Comparison of ENCODE assay signal across 14 cellular contexts in genomic region chr20:37356961-37357371, GRCh38. TPM values are rescaled to one million over a fixed set of nuclear protein-coding genes. Genes with fewer than 3 reads are reported as not detected.
DNase-seq lines count a peak whose midpoint lies in the region; ATAC-seq, FAIRE-seq and TF ChIP-seq lines count a peak whose summit lies in the region.
"Had no signal": no experiment of that assay in that cellular context is flagged by ENCODE, and none has a peak within 500 bp of the region (broad histone marks: within the 10 kb centered on the region; RNA-seq: fewer than 3 reads in every experiment).

No MANE protein-coding gene starts in this region.

- WGBS in IMR-90 (ENCODE audit: extremely low coverage in 2 of 2, insufficient read length in 1 of 2), 2 experiments: no CpG with 5 or more reads among the region's 11 CpGs
- WGBS in K562 (ENCODE audit: insufficient coverage, low coverage, missing lambda C conversion rate): 40% methylated on average over 11 of the region's 11 CpGs
- WGBS in HepG2 (ENCODE audit: low lambda C conversion rate): 96% methylated on average over 11 of the region's 11 CpGs

- peaks cover 37 to 93% of the 10 kb centered on the region in 2 experiments for H3K79me1 ChIP-seq in IMR-90 (ENCODE audit: low read depth in 1 of 2, low read length in 2 of 2)

- no peak overlapping the region for H3K4me3 ChIP-seq in IMR-90 (ENCODE audit: insufficient read depth, low read depth, low read length)
- H3K4me3 ChIP-seq in K562: no peak overlapping the region
- H3K4me3 ChIP-seq in HepG2 (replicated peaks in 1 of 3; ENCODE audit: insufficient read depth in 1 of 3, low read depth in 2 of 3, low read length in 3 of 3): no peak overlapping the region

- TF ChIP-seq RAD21 in IMR-90 (IDR thresholded peaks at IDR 0.05; ENCODE audit: low read length) (no peak), K562 (CRISPR knock-in tag; conservative IDR thresholded peaks at IDR 0.05 in 1 of 2, IDR thresholded peaks at IDR 0.05 in 1 of 2) (no peak), HepG2 (CRISPR knock-in tag; IDR thresholded peaks at IDR 0.05) (no peak)

- ATAC-seq in IMR-90 (ENCODE audit: low read depth) (no peak), K562 (peak; percentile 14; the same call in 1 of the 3 replicates), HepG2 (no peak)
- no peak for ATAC-seq in stimulated activated memory B cell treated with anti-CD40 and anti-IgM and Interleukin-4, amounts not matched to agents 10 μg/mL and 1 μg/mL and 100 μg/mL, for 72 hours

- TF ChIP-seq POLR2A in IMR-90 (IDR thresholded peaks at IDR 0.05; ENCODE audit: low read depth, low read length) (no peak), K562 (conservative IDR thresholded peaks at IDR 0.05) (no peak), HepG2 (IDR thresholded peaks at IDR 0.05; ENCODE audit: insufficient read depth in 1 of 2, low read depth in 2 of 2, low read length in 2 of 2) (no peak)

- peaks cover 86% of the 10 kb centered on the region for H4K20me1 ChIP-seq in IMR-90 (ENCODE audit: insufficient read depth, low read length)
- 0 out of 2 replicates have a peak, but pooled peaks cover 6% of the 10 kb centered on the region for H4K20me1 ChIP-seq in K562 (replicated peaks; ENCODE audit: control insufficient read depth, insufficient read depth, low read length)
- peaks cover 97% of the 10 kb centered on the region for H4K20me1 ChIP-seq in HepG2 (ENCODE audit: insufficient read depth, low read length)

- no peak overlapping the region for H2AFZ ChIP-seq in IMR-90 (replicated peaks; ENCODE audit: low read length, poor library complexity)
- H2AFZ ChIP-seq in K562 (ENCODE audit: low read depth, low read length): no peak overlapping the region
- H2AFZ ChIP-seq in HepG2 (ENCODE audit: low read length): no peak overlapping the region

- H2BK15ac ChIP-seq in IMR-90 (ENCODE audit: low read depth, low read length): no peak overlapping the region

- H2BK120ac ChIP-seq in IMR-90 (ENCODE audit: low read depth, low read length): no peak overlapping the region

- H3K36me3 ChIP-seq in IMR-90 (ENCODE audit: control insufficient read depth, insufficient read depth, low read length) (peaks cover 7% of the 10 kb centered on the region), K562 (ENCODE audit: control insufficient read depth, insufficient read depth, low read length) (no peaks in the 10 kb centered on the region), HepG2 (replicated peaks in 1 of 2; ENCODE audit: control insufficient read depth in 1 of 2, insufficient read depth in 2 of 2, low read length in 2 of 2) (peaks cover 37 to 78% of the 10 kb centered on the region in 2 experiments)

- no peak overlapping the region for H2BK20ac ChIP-seq in IMR-90 (ENCODE audit: low read depth, low read length)

- in situ Hi-C loops in IMR-90 (cut with MboI; ENCODE audit: low sequenced_read_pairs) (no loop called here), K562 (cut with MboI) (no loop called here), HepG2 (cut with HindIII; ENCODE audit: extremely low pct_ligation_motif_present, low pct_unique_long_range_greater_than_20kb) (no loop called here)

- no peak overlapping the region for H3K18ac ChIP-seq in IMR-90 (ENCODE audit: low read depth, low read length)

- H3K36me3 Mint-ChIP-seq in stimulated activated memory B cell treated with anti-CD40 and anti-IgM and Interleukin-4, amounts not matched to agents 10 μg/mL and 1 μg/mL and 100 μg/mL, for 72 hours: peaks cover 44% of the 10 kb centered on the region
- H3K36me3 Mint-ChIP-seq: activated CD4-positive, alpha-beta memory T cell treated with anti-CD3 and anti-CD28 coated beads for 36 hours had no signal

- POLR2A ChIA-PET in IMR-90 (lab: Charles Lee; ENCODE audit: unreplicated experiment) (no interaction called here), K562 (lab: Yijun Ruan, JAX) (no interaction called here), HepG2 (lab: Yijun Ruan, JAX) (interaction anchor here (1.2 kb wide), 2 partner anchors 12 to 73 kb away, joined by 3 to 6 read pairs; no protein-coding TSS in a partner anchor)

- TF ChIP-seq EP300 in K562 (IDR thresholded peaks at IDR 0.05; ENCODE audit: low read length): no peak
- no peak for TF ChIP-seq EP300 in HepG2 (IDR thresholded peaks at IDR 0.05; ENCODE audit: low read depth in 2 of 2, low read length in 2 of 2)
- TF ChIP-seq EP300 in HepG2 (CRISPR knock-in tag; IDR thresholded peaks at IDR 0.05; ENCODE audit: borderline replicate concordance): no peak

- peaks cover 22% of the 10 kb centered on the region for H3K9me1 ChIP-seq in IMR-90 (ENCODE audit: insufficient read depth, low read length)
- H3K9me1 ChIP-seq in K562 (ENCODE audit: control insufficient read depth, insufficient read depth, low read length): no peaks in the 10 kb centered on the region

- no peak overlapping the region for H3K56ac ChIP-seq in IMR-90 (ENCODE audit: extremely low read depth, insufficient read depth, low read length)

- H3K27ac Mint-ChIP-seq in stimulated activated memory B cell treated with anti-CD40 and anti-IgM and Interleukin-4, amounts not matched to agents 10 μg/mL and 1 μg/mL and 100 μg/mL, for 72 hours: peak overlapping the region; percentile 57
- H3K27ac Mint-ChIP-seq: activated CD4-positive, alpha-beta memory T cell treated with anti-CD3 and anti-CD28 coated beads for 36 hours had no signal

- DNase-seq in IMR-90: no peak
- DNase-seq in K562 (ENCODE audit: extremely low read depth in 1 of 4, low spot score in 3 of 4): no peak
- DNase-seq in HepG2 (ENCODE audit: low spot score): no peak
- no peak for DNase-seq in ecto neural progenitor cell (ENCODE audit: low spot score)
- DNase-seq in SIG-M5 treated with dmso at 0.1 percent for 504 hours (lab: John Stamatoyannopoulos, UW; ENCODE audit: unreplicated experiment): no peak
- DNase-seq in NCI-H187 treated with DMSO at 0.1 percent for 48 hours (lab: John Stamatoyannopoulos, UW): no peak
- no peak for DNase-seq in stimulated activated CD4-positive, alpha-beta T cell treated with anti-CD3 and anti-CD28 coated beads, Interleukin-1b, Interleukin-23, amount 100 ng/mL, for 48 hours
- DNase-seq: activated CD4-positive, alpha-beta memory T cell treated with anti-CD3 and anti-CD28 coated beads for 36 hours; NCI-H146; stimulated activated CD4-positive, alpha-beta T cell treated with anti-CD3 and anti-CD28 coated beads, Interleukin-2, amount 100 ng/mL, for 48 hours; stimulated activated naive CD4-positive, alpha-beta T cell treated with Interleukin-2 at 50 U/mL for 16 hours; T-helper 9 cell had no signal

- H3K27me3 Mint-ChIP-seq in stimulated activated memory B cell treated with anti-CD40 and anti-IgM and Interleukin-4, amounts not matched to agents 10 μg/mL and 1 μg/mL and 100 μg/mL, for 72 hours: no peaks in the 10 kb centered on the region
- H3K27me3 Mint-ChIP-seq: activated CD4-positive, alpha-beta memory T cell treated with anti-CD3 and anti-CD28 coated beads for 36 hours had no signal

- H4K91ac ChIP-seq in IMR-90 (ENCODE audit: insufficient read depth, low read depth, low read length): no peak overlapping the region

- no peak overlapping the region for H4K5ac ChIP-seq in IMR-90 (ENCODE audit: low read depth, low read length)

- no peak overlapping the region for H2BK5ac ChIP-seq in IMR-90 (ENCODE audit: low read depth, low read length, poor library complexity, severe bottlenecking)

- H3K4ac ChIP-seq in IMR-90 (ENCODE audit: low read depth, low read length): no peak overlapping the region

- no peak overlapping the region for H3K9ac ChIP-seq in IMR-90 (ENCODE audit: low read depth, low read length)
- H3K9ac ChIP-seq in K562 (ENCODE audit: insufficient read depth in 1 of 2, low read depth in 2 of 2, low read length in 2 of 2): peak overlapping the region in 1 of 2 experiments; percentile 50; a peak in 2 of 4 replicates
- H3K9ac ChIP-seq in HepG2 (ENCODE audit: insufficient read depth, low read depth, low read length): no peak overlapping the region

- H3K9me3 ChIP-seq in IMR-90 (ENCODE audit: control insufficient read depth, insufficient read depth, low read length) (no peaks in the 10 kb centered on the region), K562 (replicated peaks; ENCODE audit: control insufficient read depth, insufficient read depth, low read depth, low read length) (no peaks in the 10 kb centered on the region), HepG2 (ENCODE audit: low read length) (no peaks in the 10 kb centered on the region)

- dilution Hi-C loops in IMR-90 (cut with HindIII; ENCODE audit: low sequenced_read_pairs, unreplicated experiment): no loop called here

- BruUV-seq in IMR-90 (replicated peaks; lab: Mats Ljungman, UMichigan) (no TSS peak), K562 (replicated peaks; lab: Mats Ljungman, UMichigan) (no TSS peak), HepG2 (replicated peaks; lab: Mats Ljungman, UMichigan) (no TSS peak)

- TF ChIP-seq CTCF in IMR-90 (conservative IDR thresholded peaks at IDR 0.05; ENCODE audit: low read depth, low read length) (no peak), K562 (IDR thresholded peaks at IDR 0.05 in 2 of 3, conservative IDR thresholded peaks at IDR 0.05 in 1 of 3; ENCODE audit: insufficient read depth in 2 of 3, low read depth in 1 of 3, low read length in 3 of 3) (no peak), HepG2 (CRISPR knock-in tag; IDR thresholded peaks at IDR 0.05) (no peak)

- H3K4me1 ChIP-seq in IMR-90 (ENCODE audit: control insufficient read depth, insufficient read depth, low read length): peaks cover 5% of the 10 kb centered on the region
- H3K4me1 ChIP-seq in K562 (replicated peaks in 1 of 2; ENCODE audit: control insufficient read depth in 2 of 2, insufficient read depth in 2 of 2, low read length in 2 of 2): peaks cover 0 to 23% of the 10 kb centered on the region in 2 experiments; a peak in 2 of 5 replicates
- H3K4me1 ChIP-seq in HepG2 (ENCODE audit: insufficient read depth, low read length): peaks cover 14% of the 10 kb centered on the region

- H2AK9ac ChIP-seq in IMR-90 (replicated peaks; ENCODE audit: low read depth, low read length, poor library complexity): peak overlapping the region; percentile 25

- H3K79me2 ChIP-seq in K562 (ENCODE audit: control insufficient read depth, insufficient read depth, low read length): no peaks in the 10 kb centered on the region
- peaks cover 93% of the 10 kb centered on the region for H3K79me2 ChIP-seq in HepG2 (ENCODE audit: insufficient read depth, low read length)

- no peak overlapping the region for H3K4me2 ChIP-seq in IMR-90 (ENCODE audit: low read depth, low read length)
- H3K4me2 ChIP-seq in K562 (ENCODE audit: insufficient read depth, low read length): no peak overlapping the region
- no peak overlapping the region for H3K4me2 ChIP-seq in HepG2 (ENCODE audit: low read depth, low read length)

- intact Hi-C loops in IMR-90 (cut with micrococcal nuclease) (no loop called here), K562 (cut with micrococcal nuclease) (no loop called here), HepG2 (cut with micrococcal nuclease; ENCODE audit: unreplicated experiment) (no loop called here)

- CTCF ChIA-PET in IMR-90 (lab: Yijun Ruan, JAX): no interaction called here
- CTCF ChIA-PET in K562 (lab: Yijun Ruan, JAX; ENCODE audit: low intra/inter-chr PET ratio): no interaction called here
- CTCF ChIA-PET in HepG2 (lab: Yijun Ruan, JAX; ENCODE audit: low intra/inter-chr PET ratio, low total read pairs): no interaction called here

- H3K27ac ChIP-seq in IMR-90 (ENCODE audit: insufficient read depth, low read length) (no peak overlapping the region), K562 (ENCODE audit: extremely low read depth, low read depth, low read length) (no peak overlapping the region), HepG2 (ENCODE audit: extremely low read length, insufficient read depth, low read length) (no peak overlapping the region)
- H3K27ac ChIP-seq: C4-2B had no signal

- H3K27me3 ChIP-seq in IMR-90 (ENCODE audit: control insufficient read depth, insufficient read depth, low read length) (no peaks in the 10 kb centered on the region), K562 (ENCODE audit: control insufficient read depth in 2 of 2, insufficient read depth in 2 of 2, low read length in 2 of 2) (no peaks in the 10 kb centered on the region), HepG2 (ENCODE audit: control insufficient read depth in 1 of 2, insufficient read depth in 2 of 2, low read length in 2 of 2) (no peaks in the 10 kb centered on the region)

- H3K9me3 Mint-ChIP-seq in stimulated activated memory B cell treated with anti-CD40 and anti-IgM and Interleukin-4, amounts not matched to agents 10 μg/mL and 1 μg/mL and 100 μg/mL, for 72 hours: no peaks in the 10 kb centered on the region
- H3K9me3 Mint-ChIP-seq: activated CD4-positive, alpha-beta memory T cell treated with anti-CD3 and anti-CD28 coated beads for 36 hours had no signal

- no peak overlapping the region for H4K8ac ChIP-seq in IMR-90 (ENCODE audit: low read depth in 2 of 2, low read length in 2 of 2)

- H3K14ac ChIP-seq in IMR-90 (replicated peaks; ENCODE audit: low read depth, low read length): no peak overlapping the region

- H3K4me3 Mint-ChIP-seq in stimulated activated memory B cell treated with anti-CD40 and anti-IgM and Interleukin-4, amounts not matched to agents 10 μg/mL and 1 μg/mL and 100 μg/mL, for 72 hours: no peak overlapping the region
- H3K4me3 Mint-ChIP-seq: activated CD4-positive, alpha-beta memory T cell treated with anti-CD3 and anti-CD28 coated beads for 36 hours had no signal

- FAIRE-seq in K562 (lab: Jason Lieb, UNC) (no peak), HepG2 (lab: Jason Lieb, UNC) (no peak)

- peaks cover 71% of the 10 kb centered on the region for H3K4me1 Mint-ChIP-seq in stimulated activated memory B cell treated with anti-CD40 and anti-IgM and Interleukin-4, amounts not matched to agents 10 μg/mL and 1 μg/mL and 100 μg/mL, for 72 hours

- no peak overlapping the region for H2AK5ac ChIP-seq in IMR-90 (ENCODE audit: low read depth, low read length)

- no peak overlapping the region for H3K23ac ChIP-seq in IMR-90 (ENCODE audit: low read depth, low read length)

RNA-seq across cellular contexts. Expression of gene SRC, which starts 11.0 kb away (rescaled TPM):
- total RNA-seq in IMR-90 (2012; rRNA removed) (6.7 and 7.0 TPM in 2 replicates), K562 (2014; rRNA removed) (2.0 and 4.7 TPM in 2 replicates), K562 (2014; rRNA removed; fragmentation: Illumina TruSeq; extraction: Trizol) (1.4 and 1.9 TPM in 2 replicates), K562 (2015; rRNA removed; fragmentation: Illumina TruSeq; extraction: Trizol) (2.9 and 3.1 TPM in 2 replicates), K562 (2021) (7.0 and 7.7 TPM in 2 replicates), HepG2 (2016; rRNA removed; fragmentation: Illumina TruSeq; extraction: Trizol) (54.7 and 59.7 TPM in 2 replicates)
- polyA plus RNA-seq in IMR-90 (2012; rRNA removed) (19.8 and 24.2 TPM in 2 replicates), K562 (2011; rRNA removed) (8.0 and 8.5 TPM in 2 replicates), K562 (2014; fragmentation: Illumina TruSeq; extraction: Trizol) (5.4 and 8.3 TPM in 2 replicates), K562 (2014; fragmentation: Nextera tagmentation; extraction: Ambion mirVana) (under 1 TPM; 0.06 to 0.14 TPM), K562 (2014; rRNA removed) (4.8 and 5.2 TPM in 2 replicates), HepG2 (2011; rRNA removed) (192 and 229 TPM in 2 replicates)
- polyA plus RNA-seq in IMR-90 (2012; cell fraction: cytosol; rRNA removed): 10.7 and 21.0 TPM in 2 replicates
- 66.9 and 101 TPM in 2 replicates for polyA plus RNA-seq in IMR-90 (2012; cell fraction: nucleus; rRNA removed; ENCODE audit: low replicate concordance)
- total RNA-seq in K562 (2011; cell fraction: chromatin; rRNA removed; ENCODE audit: low replicate concordance): 23.1 and 61.0 TPM in 2 replicates
- total RNA-seq in K562 (2011; cell fraction: nucleolus; rRNA removed): 26.7 and 29.4 TPM in 2 replicates
- total RNA-seq in K562 (2011; cell fraction: nucleoplasm; rRNA removed): 20.5 and 28.9 TPM in 2 replicates
- 6.8 and 11.9 TPM in 2 replicates for polyA plus RNA-seq in K562 (2011; cell fraction: cytosol; rRNA removed)
- polyA plus RNA-seq in K562 (2011; cell fraction: nucleus; rRNA removed): 45.7 and 78.2 TPM in 2 replicates
- 4.7 and 5.8 TPM in 2 replicates for polyA plus RNA-seq in K562 (2012)
- 5.2 and 16.3 TPM in 2 replicates for polyA minus RNA-seq in K562 (2011; rRNA and poly(A)+ RNA removed)
- polyA minus RNA-seq in K562 (2011; cell fraction: cytosol; rRNA and poly(A)+ RNA removed): 4.0 and 10.0 TPM in 2 replicates
- 12.3 and 15.8 TPM in 2 replicates for polyA minus RNA-seq in K562 (2011; cell fraction: nucleus; rRNA and poly(A)+ RNA removed)
- total RNA-seq in HepG2 (2016; cell fraction: cytosol; rRNA removed; fragmentation: Illumina TruSeq; extraction: Trizol; ENCODE audit: low read depth): 18.4 and 21.0 TPM in 2 replicates
- 48.2 and 56.8 TPM in 2 replicates for total RNA-seq in HepG2 (2016; cell fraction: insoluble cytoplasmic fraction; rRNA removed; fragmentation: Illumina TruSeq; extraction: Trizol)
- 25.3 and 30.3 TPM in 2 replicates for total RNA-seq in HepG2 (2016; cell fraction: membrane; rRNA removed; fragmentation: Illumina TruSeq; extraction: Trizol)
- total RNA-seq in HepG2 (2016; cell fraction: nucleus; rRNA removed; fragmentation: Illumina TruSeq; extraction: Trizol): 60.1 and 65.6 TPM in 2 replicates
- polyA plus RNA-seq in HepG2 (2011; cell fraction: cytosol; rRNA removed): 97.4 and 112 TPM in 2 replicates
- 448 and 459 TPM in 2 replicates for polyA plus RNA-seq in HepG2 (2011; cell fraction: nucleus; rRNA removed)
- polyA plus RNA-seq in HepG2 (2012): 148 and 158 TPM in 2 replicates
- polyA plus RNA-seq in HepG2 (2016; cell fraction: cytosol; fragmentation: Illumina TruSeq; extraction: Trizol; ENCODE audit: low read depth): 3.4 and 4.0 TPM in 2 replicates
- polyA plus RNA-seq in HepG2 (2016; cell fraction: insoluble cytoplasmic fraction; fragmentation: Illumina TruSeq; extraction: Trizol; ENCODE audit: low read depth): 43.5 and 52.9 TPM in 2 replicates
- 13.5 and 16.0 TPM in 2 replicates for polyA plus RNA-seq in HepG2 (2016; cell fraction: membrane; fragmentation: Illumina TruSeq; extraction: Trizol; ENCODE audit: low read depth)
- 92.1 and 101 TPM in 2 replicates for polyA plus RNA-seq in HepG2 (2016; cell fraction: nucleus; fragmentation: Illumina TruSeq; extraction: Trizol; ENCODE audit: insufficient read depth, low read depth)
- polyA minus RNA-seq in HepG2 (2011; rRNA and poly(A)+ RNA removed; ENCODE audit: low replicate concordance): 0.87 and 280 TPM in 2 replicates
- 92.5 and 127 TPM in 2 replicates for polyA minus RNA-seq in HepG2 (2011; cell fraction: cytosol; rRNA and poly(A)+ RNA removed)
- 209 and 267 TPM in 2 replicates for polyA minus RNA-seq in HepG2 (2011; cell fraction: nucleus; rRNA and poly(A)+ RNA removed)
